In the genomic region with DNA sequence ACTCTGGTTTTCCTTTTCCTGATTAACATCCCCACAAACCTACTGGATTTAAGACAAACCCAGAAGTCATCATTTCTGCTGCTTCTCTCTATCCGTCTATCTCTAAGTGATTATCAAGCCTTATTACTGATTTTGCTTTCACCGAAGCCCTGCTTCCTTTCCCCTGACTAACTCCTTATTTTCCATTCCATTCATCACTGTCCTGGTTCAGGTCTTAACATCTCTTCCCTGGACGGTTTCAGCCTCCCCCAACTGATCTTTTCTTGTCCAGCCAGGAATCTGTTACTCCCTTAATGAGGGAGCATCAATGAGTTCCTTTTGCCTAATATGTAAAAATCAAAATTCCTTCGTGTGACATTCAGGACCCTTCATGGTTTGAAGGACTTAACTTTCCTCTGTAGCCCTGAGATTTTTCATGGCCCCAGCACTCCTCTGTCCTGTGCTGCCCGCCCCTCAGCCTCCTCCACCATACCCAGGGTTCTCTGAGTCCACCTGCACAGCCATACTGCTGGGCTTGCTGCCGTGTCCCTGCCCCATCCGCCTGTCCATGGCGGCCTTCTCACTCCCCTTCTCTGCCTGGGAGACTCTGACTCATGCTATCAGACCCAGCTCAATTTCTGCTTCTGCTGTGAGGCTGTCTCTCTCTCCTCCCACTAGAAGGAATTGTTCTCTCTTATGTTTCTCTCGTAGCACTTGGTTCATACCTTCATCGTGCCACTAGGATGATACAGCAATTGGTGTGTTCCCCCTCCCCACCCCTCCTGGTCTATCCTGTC, we compare ENCODE assay signal across 7 cellular contexts.
DNase-seq lines count a peak whose midpoint lies in the region; TF ChIP-seq lines count a peak whose summit lies in the region.

No MANE protein-coding gene starts in this region.

- H3K4me2 ChIP-seq in smooth muscle cell = peak overlapping the region; percentile 75

- no peaks in the 10 kb centered on the region for H3K79me2 ChIP-seq in smooth muscle cell (ENCODE audit: low read depth)

- H4K20me1 ChIP-seq in smooth muscle cell (ENCODE audit: low read depth) = no peaks in the 10 kb centered on the region

- H3K27ac ChIP-seq in smooth muscle cell (ENCODE audit: low read depth) = peak overlapping the region; percentile 91

- no peak for TF ChIP-seq CTCF in foreskin fibroblast (IDR thresholded peaks at IDR 0.05; ENCODE audit: low read depth, low read length)
- no peak for TF ChIP-seq CTCF in smooth muscle cell (IDR thresholded peaks at IDR 0.05; ENCODE audit: borderline replicate concordance, insufficient read depth, poor library complexity, severe bottlenecking)

- WGBS in smooth muscle cell (ENCODE audit: low lambda C conversion rate) = 23% methylated on average over 10 of the region's 10 CpGs

- H3K36me3 ChIP-seq in smooth muscle cell (ENCODE audit: low read depth) = no peaks in the 10 kb centered on the region

- peak overlapping the region; percentile 79 for H3K9ac ChIP-seq in smooth muscle cell (ENCODE audit: low read depth)

- no peaks in the 10 kb centered on the region for H3K9me3 ChIP-seq in smooth muscle cell (replicated peaks; ENCODE audit: low read depth)

- peak; percentile 73 for DNase-seq in H4 (ENCODE audit: low spot score)
- peak; percentile 40 for DNase-seq in T1000 (lab: John Stamatoyannopoulos, UW)
- DNase-seq in foreskin fibroblast = peak; percentile 75 to 78
- no peak for DNase-seq in smooth muscle cell (lab: John Stamatoyannopoulos, UW; ENCODE audit: unreplicated experiment)
- no peak for DNase-seq in GM19240 (ENCODE audit: insufficient read length, low spot score)
- DNase-seq in globus pallidus (ENCODE audit: low spot score) = no peak
- no peak for DNase-seq in NCI-H1417 treated with DMSO at 0.1 percent for 48 hours (lab: John Stamatoyannopoulos, UW)

- H3K4me1 ChIP-seq in smooth muscle cell (ENCODE audit: low read depth) = peaks cover 33% of the 10 kb centered on the region

- peak overlapping the region; percentile 47 for H2AFZ ChIP-seq in smooth muscle cell (ENCODE audit: low read depth)

- H3F3A ChIP-seq in smooth muscle cell (ENCODE audit: low read depth) = peaks cover 6% of the 10 kb centered on the region

- no peaks in the 10 kb centered on the region for H3K27me3 ChIP-seq in smooth muscle cell (ENCODE audit: low read depth)

- no peak overlapping the region for H3K4me3 ChIP-seq in foreskin fibroblast (ENCODE audit: low read depth in 1 of 2, low read length in 2 of 2)
- no peak overlapping the region for H3K4me3 ChIP-seq in smooth muscle cell

Comparison
In these comparisons a context has a peak if more than half of its experiments do, and no peak if none do; other contexts are left out.
1. DNase-seq: peak in H4 (single experiment), T1000 (single experiment) and foreskin fibroblast (2 of 2); none in smooth muscle cell (single experiment), GM19240 (single experiment), globus pallidus (single experiment) and NCI-H1417 treated with DMSO at 0.1 percent for 48 hours (single experiment).